ENCODE assay signal across 12 cellular contexts in genomic region chr17:64061157-64061898, GRCh38. TPM values are rescaled to one million over a fixed set of nuclear protein-coding genes. Genes with fewer than 3 reads are reported as not detected.
DNase-seq lines count a peak whose midpoint lies in the region; ATAC-seq and TF ChIP-seq lines count a peak whose summit lies in the region.
"Had no signal": no experiment of that assay in that cellular context is flagged by ENCODE, and none has a peak within 500 bp of the region (broad histone marks: within the 10 kb centered on the region; RNA-seq: fewer than 3 reads in every experiment).

No MANE protein-coding gene starts in this region.

- H3K9me3 ChIP-seq in adrenal gland (replicated peaks in 1 of 3) (no peaks in the 10 kb centered on the region), endodermal cell (ENCODE audit: control insufficient read depth, low read length) (no peaks in the 10 kb centered on the region), prostate gland (no peaks in the 10 kb centered on the region), tibial nerve (no peaks in the 10 kb centered on the region)

- CTCF ChIA-PET in activated naive CD4-positive, alpha-beta T cell treated with anti-CD3 and anti-CD28 coated beads, Interleukin-2, amount 10 ng/mL, durations not matched to agents 7 days and 5 days (lab: Charles Lee), result interaction anchor here (1.0 to 10.5 kb wide), 5 partner anchors 15 to 142 kb away, joined by 3 to 214 read pairs (median 9); partner anchors contain the start of genes ERN1 and GH1

- no peak for TF ChIP-seq EP300 in tibial nerve (IDR thresholded peaks at IDR 0.05)

- intact Hi-C loops in adrenal gland (cut with DNase I) (loop anchor here in 1 of 2 donors (10.0 kb wide), 2 partner anchors 73 to 223 kb away; partner anchors contain the start of gene ERN1), prostate gland (cut with DNase I) (loop anchor here (5.0 kb wide), 1 partner anchor 221 kb away; no protein-coding TSS in a partner anchor)

- TF ChIP-seq POLR2A in adrenal gland (IDR thresholded peaks at IDR 0.05) (no peak), prostate gland (IDR thresholded peaks at IDR 0.05) (no peak), tibial nerve (IDR thresholded peaks at IDR 0.05) (no peak)

- peaks cover 78% of the 10 kb centered on the region for H3K36me3 Mint-ChIP-seq in activated naive CD4-positive, alpha-beta T cell treated with anti-CD3 and anti-CD28 coated beads, Interleukin-2, amount 10 ng/mL, durations not matched to agents 7 days and 5 days
- H3K36me3 Mint-ChIP-seq in stimulated activated naive B cell treated with anti-CD40 and anti-IgM and Interleukin-4, amounts not matched to agents 10 μg/mL and 1 μg/mL and 100 μg/mL, for 72 hours, result peaks cover 23 to 45% of the 10 kb centered on the region in 2 donors
- peaks cover 25% of the 10 kb centered on the region for H3K36me3 Mint-ChIP-seq in endodermal cell (ENCODE audit: low read depth)

- no peak overlapping the region for H3K27ac Mint-ChIP-seq in activated naive CD4-positive, alpha-beta T cell treated with anti-CD3 and anti-CD28 coated beads, Interleukin-2, amount 10 ng/mL, durations not matched to agents 7 days and 5 days
- H3K27ac Mint-ChIP-seq in stimulated activated naive B cell treated with anti-CD40 and anti-IgM and Interleukin-4, amounts not matched to agents 10 μg/mL and 1 μg/mL and 100 μg/mL, for 72 hours, result peak overlapping the region; percentile 43
- H3K27ac Mint-ChIP-seq in endodermal cell, result no peak overlapping the region

- peak overlapping the region in 3 of 5 donors; percentile 58 to 75 (median 66) for H3K27ac ChIP-seq in adrenal gland
- no peak overlapping the region for H3K27ac ChIP-seq in endodermal cell (ENCODE audit: low read depth, low read length)
- no peak overlapping the region for H3K27ac ChIP-seq in prostate gland
- H3K27ac ChIP-seq in tibial nerve, result no peak overlapping the region

- TF ChIP-seq CTCF in adrenal gland (IDR thresholded peaks at IDR 0.05) (no peak), endodermal cell (conservative IDR thresholded peaks at IDR 0.05) (no peak), prostate gland (IDR thresholded peaks at IDR 0.05) (no peak), tibial nerve (IDR thresholded peaks at IDR 0.05) (no peak)

- H3K4me3 ChIP-seq in adrenal gland (no peak overlapping the region), endodermal cell (ENCODE audit: low read length) (no peak overlapping the region), prostate gland (no peak overlapping the region), tibial nerve (no peak overlapping the region)

- H3K4me1 Mint-ChIP-seq in activated naive CD4-positive, alpha-beta T cell treated with anti-CD3 and anti-CD28 coated beads, Interleukin-2, amount 10 ng/mL, durations not matched to agents 7 days and 5 days, result peaks cover 72% of the 10 kb centered on the region
- H3K4me1 Mint-ChIP-seq in stimulated activated naive B cell treated with anti-CD40 and anti-IgM and Interleukin-4, amounts not matched to agents 10 μg/mL and 1 μg/mL and 100 μg/mL, for 72 hours, result peaks cover 30 to 47% of the 10 kb centered on the region in 2 donors
- peaks cover 11% of the 10 kb centered on the region for H3K4me1 Mint-ChIP-seq in endodermal cell

- WGBS in adrenal gland, 4 donors, result 77 to 86% (median 80%) methylated on average over 6 of the region's 6 CpGs
- 93% methylated on average over 5 to 6 of the region's 6 CpGs for WGBS in endodermal cell (ENCODE audit: insufficient coverage in 1 of 2, insufficient read length in 1 of 2), 2 experiments
- WGBS in prostate gland, result 89% methylated on average over 6 of the region's 6 CpGs
- 88 to 93% methylated on average over 6 of the region's 6 CpGs for WGBS in tibial nerve, 2 donors

- peak; percentile 35 for ATAC-seq in HG03280 (IDR thresholded peaks at IDR 0.05; ENCODE audit: unreplicated experiment)
- ATAC-seq in stimulated activated naive B cell treated with anti-CD40 and anti-IgM and Interleukin-4, amounts not matched to agents 10 μg/mL and 1 μg/mL and 100 μg/mL, for 72 hours (replicated peaks), result peak; percentile 82 to 86

- H3K4me1 ChIP-seq in adrenal gland (replicated peaks in 1 of 2) (peaks cover 8 to 39% of the 10 kb centered on the region in 2 donors), endodermal cell (ENCODE audit: control insufficient read depth, insufficient read depth, low read length) (no peaks in the 10 kb centered on the region), prostate gland (replicated peaks) (peaks cover 7% of the 10 kb centered on the region), tibial nerve (no peaks in the 10 kb centered on the region)

- no peak overlapping the region for H3K9ac ChIP-seq in endodermal cell (ENCODE audit: extremely low read depth, low read length, poor library complexity, severe bottlenecking)

- H3K27me3 Mint-ChIP-seq in activated naive CD4-positive, alpha-beta T cell treated with anti-CD3 and anti-CD28 coated beads, Interleukin-2, amount 10 ng/mL, durations not matched to agents 7 days and 5 days, result no peaks in the 10 kb centered on the region
- no peaks in the 10 kb centered on the region for H3K27me3 Mint-ChIP-seq in stimulated activated naive B cell treated with anti-CD40 and anti-IgM and Interleukin-4, amounts not matched to agents 10 μg/mL and 1 μg/mL and 100 μg/mL, for 72 hours
- no peaks in the 10 kb centered on the region for H3K27me3 Mint-ChIP-seq in endodermal cell (ENCODE audit: insufficient read depth)

- H3K27me3 ChIP-seq in adrenal gland, result no peaks in the 10 kb centered on the region
- no peaks in the 10 kb centered on the region for H3K27me3 ChIP-seq in endodermal cell (ENCODE audit: control insufficient read depth, insufficient read depth, low read length, poor library complexity, severe bottlenecking)
- no peaks in the 10 kb centered on the region for H3K27me3 ChIP-seq in prostate gland (replicated peaks; ENCODE audit: insufficient read depth)
- H3K27me3 ChIP-seq in tibial nerve, result no peaks in the 10 kb centered on the region

- H3K4me3 Mint-ChIP-seq in activated naive CD4-positive, alpha-beta T cell treated with anti-CD3 and anti-CD28 coated beads, Interleukin-2, amount 10 ng/mL, durations not matched to agents 7 days and 5 days, result no peak overlapping the region
- H3K4me3 Mint-ChIP-seq in stimulated activated naive B cell treated with anti-CD40 and anti-IgM and Interleukin-4, amounts not matched to agents 10 μg/mL and 1 μg/mL and 100 μg/mL, for 72 hours, result no peak overlapping the region
- H3K4me3 Mint-ChIP-seq in endodermal cell, result no peak overlapping the region

- peaks cover 0 to 74% of the 10 kb centered on the region in 2 donors for H3K36me3 ChIP-seq in adrenal gland (replicated peaks in 1 of 2)
- H3K36me3 ChIP-seq in endodermal cell (ENCODE audit: control insufficient read depth, insufficient read depth, low read length), result peaks cover 11% of the 10 kb centered on the region
- H3K36me3 ChIP-seq in prostate gland, result no peaks in the 10 kb centered on the region
- peaks cover 0 to 71% (median 5%) of the 10 kb centered on the region in 3 donors for H3K36me3 ChIP-seq in tibial nerve

- no peaks in the 10 kb centered on the region for H3K9me3 Mint-ChIP-seq in activated naive CD4-positive, alpha-beta T cell treated with anti-CD3 and anti-CD28 coated beads, Interleukin-2, amount 10 ng/mL, durations not matched to agents 7 days and 5 days
- no peaks in the 10 kb centered on the region for H3K9me3 Mint-ChIP-seq in stimulated activated naive B cell treated with anti-CD40 and anti-IgM and Interleukin-4, amounts not matched to agents 10 μg/mL and 1 μg/mL and 100 μg/mL, for 72 hours
- H3K9me3 Mint-ChIP-seq in endodermal cell, result no peaks in the 10 kb centered on the region

- peak; percentile 49 for DNase-seq in activated naive CD4-positive, alpha-beta T cell treated with Interleukin-2 at 50 U/mL for 16 hours
- DNase-seq in activated naive CD4-positive, alpha-beta T cell treated with anti-CD3 and anti-CD28 coated beads, Interleukin-2, amount 10 ng/mL, durations not matched to agents 7 days and 5 days, result no peak
- DNase-seq in adrenal gland, result no peak
- peak; percentile 41 for DNase-seq in stimulated activated naive B cell treated with anti-CD40 and anti-IgM and Interleukin-4, amounts not matched to agents 10 μg/mL and 1 μg/mL and 100 μg/mL, for 72 hours
- DNase-seq in endodermal cell, result no peak
- DNase-seq in prostate gland (ENCODE audit: low spot score), result no peak
- no peak for DNase-seq in tibial nerve (ENCODE audit: low spot score in 2 of 2)
- DNase-seq: AML-193, islet precursor cell had no signal

RNA-seq across cellular contexts. Expression of gene ICAM2, which starts 40.9 kb away (rescaled TPM):
- total RNA-seq in adrenal gland, result 10 to 100 TPM; 16.6 to 42.2 (median 20.9) TPM
- 10 to 100 TPM in 2 of 3 donors, 1 to 10 TPM in 1; 9.6 to 40.5 (median 35.0) TPM for polyA plus RNA-seq in adrenal gland
- under 1 TPM in 1 of 2 donors, not detected in 1; 0.75 TPM for total RNA-seq in endodermal cell
- not detected for polyA plus RNA-seq in endodermal cell (2013, experiment 1 of 2)
- polyA plus RNA-seq in endodermal cell (2013, experiment 2 of 2), result not detected
- 10 to 100 TPM in 1 of 2 donors, 1 to 10 TPM in 1; 7.3 to 12.6 TPM for total RNA-seq in prostate gland
- 10 to 100 TPM; 18.0 to 95.1 (median 36.3) TPM for total RNA-seq in tibial nerve
- total RNA-seq: chondrocyte, MCF 10A had no signal

Comparison
In these comparisons a context has a peak if more than half of its experiments do, and no peak if none do; other contexts are left out.
1. DNase-seq: peak in activated naive CD4-positive, alpha-beta T cell treated with Interleukin-2 at 50 U/mL for 16 hours (single experiment) and stimulated activated naive B cell treated with anti-CD40 and anti-IgM and Interleukin-4, amounts not matched to agents 10 μg/mL and 1 μg/mL and 100 μg/mL, for 72 hours (single experiment); none in activated naive CD4-positive, alpha-beta T cell treated with anti-CD3 and anti-CD28 coated beads, Interleukin-2, amount 10 ng/mL, durations not matched to agents 7 days and 5 days (single experiment), adrenal gland (0 of 7), endodermal cell (single experiment), prostate gland (single experiment) and tibial nerve (0 of 2).
2. H3K27ac ChIP-seq: peak in adrenal gland (3 of 5); none in endodermal cell (single experiment), prostate gland (0 of 2) and tibial nerve (0 of 4).
3. RNA of gene ICAM2, which starts 40.9 kb away (total RNA-seq): 18.0 to 95.1 TPM in tibial nerve, 16.6 to 42.2 TPM in adrenal gland and 7.3 to 12.6 TPM in prostate gland; 0.75 TPM in endodermal cell; every median in the first group is over 4 times any median in the second.